In the genomic region with DNA sequence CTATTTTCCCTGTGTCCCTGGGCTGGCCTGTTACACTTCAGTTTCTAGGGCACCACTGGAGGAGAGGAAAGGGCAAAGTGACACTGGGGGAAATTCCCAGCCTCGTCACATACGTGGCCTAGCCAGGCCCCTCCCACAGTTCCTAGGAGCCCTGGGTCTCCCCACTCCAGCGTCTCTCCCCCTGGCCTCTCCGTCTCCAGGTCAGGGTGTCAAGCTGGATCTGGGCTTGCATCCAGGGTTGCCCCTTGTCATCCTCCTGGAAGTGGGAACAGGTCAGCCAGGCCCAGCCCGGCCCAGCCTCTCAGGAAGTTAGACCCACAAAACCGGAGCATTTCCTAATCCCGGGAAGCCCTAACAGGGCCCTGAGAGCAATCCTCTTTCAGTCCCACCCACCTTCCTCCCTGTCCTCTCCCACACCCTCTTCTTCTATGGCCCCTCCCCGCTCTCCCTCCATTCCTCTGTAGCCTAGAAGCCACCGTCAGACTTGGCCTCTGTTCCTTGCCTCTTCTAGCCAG, we compare ENCODE assay signal across 8 cellular contexts. TPM values are rescaled to one million over a fixed set of nuclear protein-coding genes. Genes with fewer than 3 reads are reported as not detected.
DNase-seq lines count a peak whose midpoint lies in the region; ATAC-seq, FAIRE-seq and TF ChIP-seq lines count a peak whose summit lies in the region.

No MANE protein-coding gene starts in this region.

- DNase-seq in SJCRH30 (peak in 1 of 2 experiments; percentile 33), HPDE6-E6E7 (ENCODE audit: extremely low spot score) (no peak), hypothalamus (lab: John Stamatoyannopoulos, UW) (no peak), H54 (ENCODE audit: insufficient read length, low spot score) (no peak)

- H3K9me3 Mint-ChIP-seq in dendritic cell treated with granulocyte-macrophage colony-stimulating factor and Interleukin-4, amounts not matched to agents 40 ng/mL and 50 ng/mL, for 4 days, result no peaks in the 10 kb centered on the region

- peaks cover 45% of the 10 kb centered on the region for H3K4me1 ChIP-seq in SJCRH30
- H3K4me1 ChIP-seq in neutrophil (ENCODE audit: control insufficient read depth in 1 of 2, insufficient read depth in 1 of 2, low read depth in 1 of 2, low read length in 1 of 2), result peaks cover 52 to 57% of the 10 kb centered on the region in 2 experiments

- no peak for FAIRE-seq in H54 (lab: Jason Lieb, UNC)

- TF ChIP-seq CTCF in neutrophil (IDR thresholded peaks at IDR 0.05), result no peak

- no peaks in the 10 kb centered on the region for H3K36me3 ChIP-seq in SJCRH30
- H3K36me3 ChIP-seq in neutrophil, result no peaks in the 10 kb centered on the region

- no peak for TF ChIP-seq POLR2A in H54 (IDR thresholded peaks at IDR 0.05; ENCODE audit: low read depth, low read length)

- peaks cover 77% of the 10 kb centered on the region for H3K4me1 Mint-ChIP-seq in dendritic cell treated with granulocyte-macrophage colony-stimulating factor and Interleukin-4, amounts not matched to agents 40 ng/mL and 50 ng/mL, for 4 days (ENCODE audit: low read depth)

- H3K27ac Mint-ChIP-seq in dendritic cell treated with granulocyte-macrophage colony-stimulating factor and Interleukin-4, amounts not matched to agents 40 ng/mL and 50 ng/mL, for 4 days, result peak overlapping the region; percentile 80

- peak overlapping the region; percentile 92 for H3K4me3 ChIP-seq in GM08714 (ENCODE audit: low read length)
- peak overlapping the region; percentile 42 for H3K4me3 ChIP-seq in SJCRH30
- H3K4me3 ChIP-seq in neutrophil (ENCODE audit: low read depth in 1 of 2, low read length in 1 of 2), result peak overlapping the region in 1 of 2 experiments; percentile 15

- H3K27ac ChIP-seq in SJCRH30 (no peak overlapping the region), neutrophil (peak overlapping the region; percentile 69)

- intact Hi-C loops in dendritic cell treated with granulocyte-macrophage colony-stimulating factor and Interleukin-4, amounts not matched to agents 40 ng/mL and 50 ng/mL, for 4 days (cut with micrococcal nuclease), result loop anchor here (1.0 kb wide), 1 partner anchor 8 kb away; no protein-coding TSS in a partner anchor

- peak overlapping the region; percentile 68 for H3K4me3 Mint-ChIP-seq in dendritic cell treated with granulocyte-macrophage colony-stimulating factor and Interleukin-4, amounts not matched to agents 40 ng/mL and 50 ng/mL, for 4 days

- ATAC-seq in GM19395 (IDR thresholded peaks at IDR 0.05; ENCODE audit: unreplicated experiment), result no peak

- H3K36me3 Mint-ChIP-seq in dendritic cell treated with granulocyte-macrophage colony-stimulating factor and Interleukin-4, amounts not matched to agents 40 ng/mL and 50 ng/mL, for 4 days (ENCODE audit: low read depth), result peaks cover 1% of the 10 kb centered on the region

- H3K9me3 ChIP-seq in SJCRH30 (replicated peaks) (no peaks in the 10 kb centered on the region), neutrophil (no peaks in the 10 kb centered on the region)

- H3K27me3 ChIP-seq in SJCRH30 (no peaks in the 10 kb centered on the region), neutrophil (no peaks in the 10 kb centered on the region)

- H3K27me3 Mint-ChIP-seq in dendritic cell treated with granulocyte-macrophage colony-stimulating factor and Interleukin-4, amounts not matched to agents 40 ng/mL and 50 ng/mL, for 4 days, result no peaks in the 10 kb centered on the region

RNA-seq across cellular contexts. Expression of gene TNIP1, which starts 4.7 kb away (rescaled TPM):
- 56.3 and 57.4 TPM in 2 replicates for total RNA-seq in SJCRH30 (2014; rRNA removed; shearing (Covaris generic))
